ENCODE assay signal across 8 cellular contexts in genomic region chr4:88054909-88055308, GRCh38. TPM values are rescaled to one million over a fixed set of nuclear protein-coding genes. Genes with fewer than 3 reads are reported as not detected.
DNase-seq lines count a peak whose midpoint lies in the region; TF ChIP-seq lines count a peak whose summit lies in the region.

No MANE protein-coding gene starts in this region.

- no peak overlapping the region for H3K56ac ChIP-seq in mesendoderm (ENCODE audit: low read length)

- DNase-seq in AG04449 (ENCODE audit: low read depth, low spot score) (no peak), GM13977 (ENCODE audit: low spot score) (peak; percentile 5), MV-4-11 (lab: John Stamatoyannopoulos, UW) (peak; percentile 47), cardiac fibroblast (ENCODE audit: low read depth in 2 of 2) (peak; percentile 59 to 60), mesendoderm (peak; percentile 79), DMS79 (lab: John Stamatoyannopoulos, UW) (no peak), NCI-H774 (lab: John Stamatoyannopoulos, UW) (no peak)
- no peak for DNase-seq in effector CD8-positive, alpha-beta T cell (lab: John Stamatoyannopoulos, UW)

- in situ Hi-C loops in GM13977 (cut with MboI; ENCODE audit: low pct_unique_long_range_greater_than_20kb, low sequenced_read_pairs, unreplicated experiment), result no loop called here

- H2BK15ac ChIP-seq in mesendoderm (replicated peaks; ENCODE audit: low read depth), result no peak overlapping the region

- H3K4ac ChIP-seq in mesendoderm (ENCODE audit: low read depth, low read length), result no peak overlapping the region

- H3K4me2 ChIP-seq in mesendoderm (ENCODE audit: low read length), result no peak overlapping the region

- WGBS in mesendoderm (ENCODE audit: extremely low coverage, insufficient coverage, low lambda C conversion rate), result no CpG with 5 or more reads among the region's 2 CpGs

- CTCF ChIA-PET in AG04449 (lab: Yijun Ruan, JAX), result interaction anchor here (0.8 to 15.1 kb wide), 6 partner anchors 9 to 203 kb away, joined by 3 to 197 read pairs (median 4); no protein-coding TSS in a partner anchor

- no peak overlapping the region for H2BK5ac ChIP-seq in mesendoderm (ENCODE audit: low read length)

- H2BK120ac ChIP-seq in mesendoderm (ENCODE audit: low read depth, low read length), result no peak overlapping the region

- POLR2A ChIA-PET in AG04449 (lab: Yijun Ruan, JAX), result no interaction called here

- peak; percentile 59 for TF ChIP-seq CTCF in AG04449 (IDR thresholded peaks at IDR 0.05; ENCODE audit: insufficient read depth, low read length, missing control alignments)
- peak; percentile 18 for TF ChIP-seq CTCF in GM13977 (IDR thresholded peaks at IDR 0.05; ENCODE audit: extremely low read depth, insufficient read depth, missing control alignments)
- TF ChIP-seq CTCF in cardiac fibroblast (IDR thresholded peaks at IDR 0.05; ENCODE audit: low read depth, low read length), result peak; percentile 54

- no peak overlapping the region for H3K23ac ChIP-seq in mesendoderm (ENCODE audit: low read length)

- no peak overlapping the region for H3K18ac ChIP-seq in mesendoderm (ENCODE audit: low read length)

- H3K9ac ChIP-seq in mesendoderm (ENCODE audit: low read length), result no peak overlapping the region

- no peaks in the 10 kb centered on the region for H3K4me1 ChIP-seq in mesendoderm (ENCODE audit: control insufficient read depth, low read depth, low read length)

- no peak overlapping the region for H2AK5ac ChIP-seq in mesendoderm (ENCODE audit: low read length)

- peaks cover 8% of the 10 kb centered on the region for H3K36me3 ChIP-seq in mesendoderm (ENCODE audit: control insufficient read depth, insufficient read depth, low read length)

- no peaks in the 10 kb centered on the region for H3K79me2 ChIP-seq in mesendoderm (ENCODE audit: control insufficient read depth, insufficient read depth, low read length)

- no peak overlapping the region for H4K8ac ChIP-seq in mesendoderm (ENCODE audit: low read depth, low read length)

- H3K27me3 ChIP-seq in mesendoderm (ENCODE audit: insufficient read depth, low read length, poor library complexity), result no peaks in the 10 kb centered on the region

- no peak overlapping the region for H3K4me3 ChIP-seq in AG04449 (ENCODE audit: low read depth, low read length)
- no peak overlapping the region for H3K4me3 ChIP-seq in cardiac fibroblast (replicated peaks in 1 of 2; ENCODE audit: low read depth in 2 of 2, low read length in 2 of 2)
- no peak overlapping the region for H3K4me3 ChIP-seq in mesendoderm (ENCODE audit: low read length)

- no peak overlapping the region for H4K5ac ChIP-seq in mesendoderm (ENCODE audit: low read length)

- no peaks in the 10 kb centered on the region for H3K79me1 ChIP-seq in mesendoderm (ENCODE audit: low read length)

- no peak overlapping the region for H3K27ac ChIP-seq in mesendoderm (ENCODE audit: low read depth, low read length)

RNA-seq across cellular contexts. Expression of gene PKD2, which starts 47.5 kb away (rescaled TPM):
- 16.6 TPM for polyA plus RNA-seq in mesendoderm (2013, experiment 1 of 2)
- 17.4 TPM for polyA plus RNA-seq in mesendoderm (2013, experiment 2 of 2)

Comparison
In these comparisons a context has a peak if more than half of its experiments do, and no peak if none do; other contexts are left out.
1. DNase-seq: peak in GM13977 (single experiment), MV-4-11 (single experiment), cardiac fibroblast (2 of 2) and mesendoderm (single experiment); none in AG04449 (single experiment), DMS79 (single experiment), NCI-H774 (single experiment) and effector CD8-positive, alpha-beta T cell (single experiment).
2. Peak in every context shown above with its lines, with median percentiles within 50 percentile points of each other: CTCF ChIP-seq.